In the genomic region with DNA sequence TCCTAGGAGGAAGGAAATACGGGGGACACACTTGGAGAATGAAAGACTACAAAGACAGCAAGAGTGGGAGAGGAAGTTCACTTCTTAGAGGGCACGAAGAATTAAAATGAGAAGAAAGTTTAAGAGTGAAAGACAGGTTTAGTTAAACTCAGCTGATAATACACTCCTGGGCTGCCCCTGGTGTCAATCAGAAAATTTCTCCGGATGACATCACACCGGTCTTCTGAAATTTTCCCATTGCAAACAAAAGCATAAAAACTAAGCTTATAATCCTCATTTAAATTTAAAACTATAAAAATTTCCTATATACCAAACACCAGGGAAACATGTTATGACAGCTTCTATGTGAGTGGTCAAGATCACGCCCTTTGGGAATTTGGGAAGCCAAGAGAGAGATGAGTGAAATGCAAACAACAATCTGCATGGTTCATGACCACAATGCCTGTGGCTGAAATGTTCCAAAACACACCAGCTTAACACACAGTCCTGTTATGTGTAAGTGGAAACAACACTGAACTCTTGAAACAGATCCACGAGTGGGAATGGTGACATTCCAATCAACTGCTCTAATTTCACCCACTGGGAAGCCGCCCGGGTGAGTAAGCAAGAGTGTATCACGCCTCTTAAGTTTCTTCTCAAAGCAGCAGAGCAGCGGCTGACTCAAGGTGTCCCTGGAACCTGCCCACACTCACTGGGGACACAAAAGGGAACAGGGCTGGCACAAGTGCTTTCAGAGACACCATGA, we compare ENCODE assay signal across 1 cellular context.
TF ChIP-seq lines count a peak whose summit lies in the region.

No MANE protein-coding gene starts in this region.

TF ChIP-seq in HEK293, 187 proteins besides CTCF, POLR2A, EP300 and RAD21 (continued from another document):
- TF ChIP-seq ZNF600 (tag by site-specific recombination; IDR thresholded peaks at IDR 0.05): peak; percentile 92
- TF ChIP-seq ZNF610 (tag by site-specific recombination; IDR thresholded peaks at IDR 0.05; ENCODE audit: borderline replicate concordance): no peak
